1 cellular context compared by ENCODE assay signal in the genomic region with DNA sequence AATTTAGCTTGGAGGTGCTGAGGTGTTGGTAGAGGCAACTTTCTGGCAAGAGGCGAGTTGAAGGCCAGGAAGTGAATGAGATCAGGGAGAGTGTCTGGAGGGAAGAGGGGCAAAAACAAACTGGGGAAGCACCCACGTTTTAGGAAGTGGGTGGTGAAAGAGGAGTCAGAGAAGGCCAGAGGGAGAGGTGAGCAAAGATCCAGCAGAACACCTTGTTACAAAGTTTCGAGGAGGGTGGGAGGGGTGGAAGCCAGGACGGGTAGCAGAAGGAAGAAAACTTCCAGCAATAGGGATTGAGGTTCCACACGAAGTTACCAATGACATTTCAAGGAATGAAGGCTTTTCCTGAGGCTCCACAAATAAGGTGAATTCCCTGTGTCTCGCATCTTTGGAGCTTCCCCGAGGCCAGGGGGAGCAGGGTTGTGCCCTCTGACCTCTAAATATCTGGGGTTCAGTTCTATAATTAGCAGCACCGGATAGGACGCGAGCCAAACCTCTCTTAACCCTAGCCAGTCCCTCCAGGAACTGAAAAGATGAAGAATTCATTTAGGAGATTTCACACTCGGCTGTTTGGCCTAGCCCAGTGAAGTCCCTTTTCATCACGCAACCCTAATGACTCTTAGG.
TF ChIP-seq lines count a peak whose summit lies in the region.

No MANE protein-coding gene starts in this region.

TF ChIP-seq in K562, 482 proteins besides CTCF, POLR2A, EP300 and RAD21 (continued from another document):
- no peak for TF ChIP-seq MTA1 (IDR thresholded peaks at IDR 0.05; ENCODE audit: borderline replicate concordance)
- TF ChIP-seq BRCA1 (IDR thresholded peaks at IDR 0.05): no peak
- no peak for TF ChIP-seq BRCA1 (CRISPR knock-in tag; IDR thresholded peaks at IDR 0.05)
- no peak for TF ChIP-seq MTA3 (IDR thresholded peaks at IDR 0.05; ENCODE audit: borderline replicate concordance)
- TF ChIP-seq ZSCAN32 (CRISPR knock-in tag; IDR thresholded peaks at IDR 0.05): no peak
- TF ChIP-seq ZNF23 (CRISPR knock-in tag; IDR thresholded peaks at IDR 0.05): no peak
- TF ChIP-seq, protein P1, sequence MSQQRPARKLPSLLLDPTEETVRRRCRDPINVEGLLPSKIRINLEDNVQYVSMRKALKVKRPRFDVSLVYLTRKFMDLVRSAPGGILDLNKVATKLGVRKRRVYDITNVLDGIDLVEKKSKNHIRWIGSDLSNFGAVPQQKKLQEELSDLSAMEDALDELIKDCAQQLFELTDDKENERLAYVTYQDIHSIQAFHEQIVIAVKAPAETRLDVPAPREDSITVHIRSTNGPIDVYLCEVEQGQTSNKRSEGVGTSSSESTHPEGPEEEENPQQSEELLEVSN (IDR thresholded peaks at IDR 0.05; ENCODE audit: borderline replicate concordance in 1 of 2, extremely low read depth in 1 of 2, insufficient read depth in 1 of 2, insufficient read length in 1 of 2, low read depth in 1 of 2, low read length in 1 of 2, poor library complexity in 1 of 2, severe bottlenecking in 1 of 2): no peak
- TF ChIP-seq SMARCB1 (IDR thresholded peaks at IDR 0.05; ENCODE audit: insufficient read length, low read depth): no peak
- TF ChIP-seq KDM5B (IDR thresholded peaks at IDR 0.05; ENCODE audit: insufficient replicate concordance, low read depth, low read length): no peak
- no peak for TF ChIP-seq MYC (IDR thresholded peaks at IDR 0.05; ENCODE audit: low read depth, low read length)
- TF ChIP-seq MYC (CRISPR knock-in tag; IDR thresholded peaks at IDR 0.05; ENCODE audit: borderline replicate concordance, low read depth): 0 out of 2 replicates have a peak, but pooled peaks have one; percentile 29
- TF ChIP-seq, protein P2, sequence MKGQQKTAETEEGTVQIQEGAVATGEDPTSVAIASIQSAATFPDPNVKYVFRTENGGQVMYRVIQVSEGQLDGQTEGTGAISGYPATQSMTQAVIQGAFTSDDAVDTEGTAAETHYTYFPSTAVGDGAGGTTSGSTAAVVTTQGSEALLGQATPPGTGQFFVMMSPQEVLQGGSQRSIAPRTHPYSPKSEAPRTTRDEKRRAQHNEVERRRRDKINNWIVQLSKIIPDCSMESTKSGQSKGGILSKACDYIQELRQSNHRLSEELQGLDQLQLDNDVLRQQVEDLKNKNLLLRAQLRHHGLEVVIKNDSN (CRISPR knock-in tag; IDR thresholded peaks at IDR 0.05): no peak
- TF ChIP-seq ZNF253 (CRISPR knock-in tag; conservative IDR thresholded peaks at IDR 0.05): no peak
- TF ChIP-seq HCFC1 (IDR thresholded peaks at IDR 0.05; ENCODE audit: low read depth, low read length): no peak
- TF ChIP-seq, protein P3, sequence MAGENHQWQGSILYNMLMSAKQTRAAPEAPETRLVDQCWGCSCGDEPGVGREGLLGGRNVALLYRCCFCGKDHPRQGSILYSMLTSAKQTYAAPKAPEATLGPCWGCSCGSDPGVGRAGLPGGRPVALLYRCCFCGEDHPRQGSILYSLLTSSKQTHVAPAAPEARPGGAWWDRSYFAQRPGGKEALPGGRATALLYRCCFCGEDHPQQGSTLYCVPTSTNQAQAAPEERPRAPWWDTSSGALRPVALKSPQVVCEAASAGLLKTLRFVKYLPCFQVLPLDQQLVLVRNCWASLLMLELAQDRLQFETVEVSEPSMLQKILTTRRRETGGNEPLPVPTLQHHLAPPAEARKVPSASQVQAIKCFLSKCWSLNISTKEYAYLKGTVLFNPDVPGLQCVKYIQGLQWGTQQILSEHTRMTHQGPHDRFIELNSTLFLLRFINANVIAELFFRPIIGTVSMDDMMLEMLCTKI (IDR thresholded peaks at IDR 0.05; ENCODE audit: partially characterized antibody): no peak
- TF ChIP-seq, protein P4, sequence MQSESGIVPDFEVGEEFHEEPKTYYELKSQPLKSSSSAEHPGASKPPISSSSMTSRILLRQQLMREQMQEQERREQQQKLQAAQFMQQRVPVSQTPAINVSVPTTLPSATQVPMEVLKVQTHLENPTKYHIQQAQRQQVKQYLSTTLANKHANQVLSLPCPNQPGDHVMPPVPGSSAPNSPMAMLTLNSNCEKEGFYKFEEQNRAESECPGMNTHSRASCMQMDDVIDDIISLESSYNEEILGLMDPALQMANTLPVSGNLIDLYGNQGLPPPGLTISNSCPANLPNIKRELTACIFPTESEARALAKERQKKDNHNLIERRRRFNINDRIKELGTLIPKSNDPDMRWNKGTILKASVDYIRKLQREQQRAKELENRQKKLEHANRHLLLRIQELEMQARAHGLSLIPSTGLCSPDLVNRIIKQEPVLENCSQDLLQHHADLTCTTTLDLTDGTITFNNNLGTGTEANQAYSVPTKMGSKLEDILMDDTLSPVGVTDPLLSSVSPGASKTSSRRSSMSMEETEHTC (IDR thresholded peaks at IDR 0.05): no peak
- no peak for TF ChIP-seq CBFA2T3 (IDR thresholded peaks at IDR 0.05)
- TF ChIP-seq, protein P5, sequence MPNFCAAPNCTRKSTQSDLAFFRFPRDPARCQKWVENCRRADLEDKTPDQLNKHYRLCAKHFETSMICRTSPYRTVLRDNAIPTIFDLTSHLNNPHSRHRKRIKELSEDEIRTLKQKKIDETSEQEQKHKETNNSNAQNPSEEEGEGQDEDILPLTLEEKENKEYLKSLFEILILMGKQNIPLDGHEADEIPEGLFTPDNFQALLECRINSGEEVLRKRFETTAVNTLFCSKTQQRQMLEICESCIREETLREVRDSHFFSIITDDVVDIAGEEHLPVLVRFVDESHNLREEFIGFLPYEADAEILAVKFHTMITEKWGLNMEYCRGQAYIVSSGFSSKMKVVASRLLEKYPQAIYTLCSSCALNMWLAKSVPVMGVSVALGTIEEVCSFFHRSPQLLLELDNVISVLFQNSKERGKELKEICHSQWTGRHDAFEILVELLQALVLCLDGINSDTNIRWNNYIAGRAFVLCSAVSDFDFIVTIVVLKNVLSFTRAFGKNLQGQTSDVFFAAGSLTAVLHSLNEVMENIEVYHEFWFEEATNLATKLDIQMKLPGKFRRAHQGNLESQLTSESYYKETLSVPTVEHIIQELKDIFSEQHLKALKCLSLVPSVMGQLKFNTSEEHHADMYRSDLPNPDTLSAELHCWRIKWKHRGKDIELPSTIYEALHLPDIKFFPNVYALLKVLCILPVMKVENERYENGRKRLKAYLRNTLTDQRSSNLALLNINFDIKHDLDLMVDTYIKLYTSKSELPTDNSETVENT (CRISPR knock-in tag; IDR thresholded peaks at IDR 0.05): no peak
- no peak for TF ChIP-seq U2AF1 (optimal IDR thresholded peaks at IDR 0.05; ENCODE audit: low read depth, low read length)
- TF ChIP-seq EGR1 (conservative IDR thresholded peaks at IDR 0.05): peak; percentile 60
- TF ChIP-seq TRIM28 (IDR thresholded peaks at IDR 0.05): no peak
- no peak for TF ChIP-seq ETS2 (tag; IDR thresholded peaks at IDR 0.05; ENCODE audit: borderline replicate concordance, poor library complexity, severe bottlenecking)
- no peak for TF ChIP-seq KDM1A (IDR thresholded peaks at IDR 0.05)
- TF ChIP-seq PHF21A (IDR thresholded peaks at IDR 0.05; ENCODE audit: borderline replicate concordance, low read depth): no peak
- no peak for TF ChIP-seq KHSRP (IDR thresholded peaks at IDR 0.05)
- no peak for TF ChIP-seq ZNF347 (CRISPR knock-in tag; IDR thresholded peaks at IDR 0.05; ENCODE audit: low read depth)
- no peak for TF ChIP-seq MCM2 (IDR thresholded peaks at IDR 0.05; ENCODE audit: low read depth)
- no peak for TF ChIP-seq TSC22D4 (tag; IDR thresholded peaks at IDR 0.05)
- no peak for TF ChIP-seq CCAR2 (IDR thresholded peaks at IDR 0.05; ENCODE audit: low read depth, low read length)
- TF ChIP-seq, protein P6, sequence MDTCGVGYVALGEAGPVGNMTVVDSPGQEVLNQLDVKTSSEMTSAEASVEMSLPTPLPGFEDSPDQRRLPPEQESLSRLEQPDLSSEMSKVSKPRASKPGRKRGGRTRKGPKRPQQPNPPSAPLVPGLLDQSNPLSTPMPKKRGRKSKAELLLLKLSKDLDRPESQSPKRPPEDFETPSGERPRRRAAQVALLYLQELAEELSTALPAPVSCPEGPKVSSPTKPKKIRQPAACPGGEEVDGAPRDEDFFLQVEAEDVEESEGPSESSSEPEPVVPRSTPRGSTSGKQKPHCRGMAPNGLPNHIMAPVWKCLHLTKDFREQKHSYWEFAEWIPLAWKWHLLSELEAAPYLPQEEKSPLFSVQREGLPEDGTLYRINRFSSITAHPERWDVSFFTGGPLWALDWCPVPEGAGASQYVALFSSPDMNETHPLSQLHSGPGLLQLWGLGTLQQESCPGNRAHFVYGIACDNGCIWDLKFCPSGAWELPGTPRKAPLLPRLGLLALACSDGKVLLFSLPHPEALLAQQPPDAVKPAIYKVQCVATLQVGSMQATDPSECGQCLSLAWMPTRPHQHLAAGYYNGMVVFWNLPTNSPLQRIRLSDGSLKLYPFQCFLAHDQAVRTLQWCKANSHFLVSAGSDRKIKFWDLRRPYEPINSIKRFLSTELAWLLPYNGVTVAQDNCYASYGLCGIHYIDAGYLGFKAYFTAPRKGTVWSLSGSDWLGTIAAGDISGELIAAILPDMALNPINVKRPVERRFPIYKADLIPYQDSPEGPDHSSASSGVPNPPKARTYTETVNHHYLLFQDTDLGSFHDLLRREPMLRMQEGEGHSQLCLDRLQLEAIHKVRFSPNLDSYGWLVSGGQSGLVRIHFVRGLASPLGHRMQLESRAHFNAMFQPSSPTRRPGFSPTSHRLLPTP (IDR thresholded peaks at IDR 0.05; ENCODE audit: borderline replicate concordance, extremely low read depth, insufficient read length): no peak
- TF ChIP-seq, protein P7, sequence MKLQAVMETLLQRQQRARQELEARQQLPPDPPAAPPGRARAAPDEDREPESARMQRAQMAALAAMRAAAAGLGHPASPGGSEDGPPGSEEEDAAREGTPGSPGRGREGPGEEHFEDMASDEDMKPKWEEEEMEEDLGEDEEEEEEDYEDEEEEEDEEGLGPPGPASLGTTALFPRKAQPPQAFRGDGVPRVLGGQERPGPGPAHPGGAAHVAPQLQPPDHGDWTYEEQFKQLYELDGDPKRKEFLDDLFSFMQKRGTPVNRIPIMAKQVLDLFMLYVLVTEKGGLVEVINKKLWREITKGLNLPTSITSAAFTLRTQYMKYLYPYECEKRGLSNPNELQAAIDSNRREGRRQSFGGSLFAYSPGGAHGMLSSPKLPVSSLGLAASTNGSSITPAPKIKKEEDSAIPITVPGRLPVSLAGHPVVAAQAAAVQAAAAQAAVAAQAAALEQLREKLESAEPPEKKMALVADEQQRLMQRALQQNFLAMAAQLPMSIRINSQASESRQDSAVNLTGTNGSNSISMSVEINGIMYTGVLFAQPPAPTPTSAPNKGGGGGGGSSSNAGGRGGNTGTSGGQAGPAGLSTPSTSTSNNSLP (IDR thresholded peaks at IDR 0.05; ENCODE audit: borderline replicate concordance, low read depth, low read length): no peak
- TF ChIP-seq HNRNPLL (IDR thresholded peaks at IDR 0.05; ENCODE audit: low read depth, low read length, poor library complexity, severe bottlenecking): peak; percentile 12
- TF ChIP-seq POLR2G (IDR thresholded peaks at IDR 0.05; ENCODE audit: low read depth, low read length): no peak
- TF ChIP-seq CHD4 (IDR thresholded peaks at IDR 0.05; ENCODE audit: insufficient read depth, insufficient replicate concordance, low read depth, low read length, poor library complexity, severe bottlenecking): no peak
- TF ChIP-seq NR2C2 (CRISPR knock-in tag; IDR thresholded peaks at IDR 0.05): no peak
- TF ChIP-seq NR2C2 (tag; IDR thresholded peaks at IDR 0.05): peak; percentile 97
- no peak for TF ChIP-seq SMAD1 (IDR thresholded peaks at IDR 0.05; ENCODE audit: low read depth, low read length, partially characterized antibody)
- no peak; the same call in 1 of the 2 replicates for TF ChIP-seq ARID2 (IDR thresholded peaks at IDR 0.05)
- TF ChIP-seq PYGO2 (tag; IDR thresholded peaks at IDR 0.05): no peak
- peak; percentile 76; the same call in 1 of the 2 replicates for TF ChIP-seq PHB (CRISPR knock-in tag; IDR thresholded peaks at IDR 0.05)
- TF ChIP-seq TAF15 (IDR thresholded peaks at IDR 0.05; ENCODE audit: low read depth, low read length): no peak
- TF ChIP-seq, protein P8, sequence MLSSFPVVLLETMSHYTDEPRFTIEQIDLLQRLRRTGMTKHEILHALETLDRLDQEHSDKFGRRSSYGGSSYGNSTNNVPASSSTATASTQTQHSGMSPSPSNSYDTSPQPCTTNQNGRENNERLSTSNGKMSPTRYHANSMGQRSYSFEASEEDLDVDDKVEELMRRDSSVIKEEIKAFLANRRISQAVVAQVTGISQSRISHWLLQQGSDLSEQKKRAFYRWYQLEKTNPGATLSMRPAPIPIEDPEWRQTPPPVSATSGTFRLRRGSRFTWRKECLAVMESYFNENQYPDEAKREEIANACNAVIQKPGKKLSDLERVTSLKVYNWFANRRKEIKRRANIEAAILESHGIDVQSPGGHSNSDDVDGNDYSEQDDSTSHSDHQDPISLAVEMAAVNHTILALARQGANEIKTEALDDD (IDR thresholded peaks at IDR 0.05): no peak; the same call in 1 of the 2 replicates
- TF ChIP-seq CTBP1 (IDR thresholded peaks at IDR 0.05; ENCODE audit: borderline replicate concordance): 0 out of 2 replicates have a peak, but pooled peaks have one; percentile 61
- peak; percentile 73 for TF ChIP-seq DMBX1 (CRISPR knock-in tag; IDR thresholded peaks at IDR 0.05; ENCODE audit: borderline replicate concordance)
- no peak for TF ChIP-seq ZFP30 (CRISPR knock-in tag; IDR thresholded peaks at IDR 0.05; ENCODE audit: borderline replicate concordance)
- TF ChIP-seq XRCC5 (IDR thresholded peaks at IDR 0.05; ENCODE audit: low read depth, low read length): no peak
- TF ChIP-seq ZNF212 (CRISPR knock-in tag; IDR thresholded peaks at IDR 0.05): no peak
- no peak for TF ChIP-seq NUFIP1 (IDR thresholded peaks at IDR 0.05; ENCODE audit: partially characterized antibody)
- TF ChIP-seq ZNF384 (IDR thresholded peaks at IDR 0.05; ENCODE audit: low read depth, low read length): no peak
- TF ChIP-seq, protein P9, sequence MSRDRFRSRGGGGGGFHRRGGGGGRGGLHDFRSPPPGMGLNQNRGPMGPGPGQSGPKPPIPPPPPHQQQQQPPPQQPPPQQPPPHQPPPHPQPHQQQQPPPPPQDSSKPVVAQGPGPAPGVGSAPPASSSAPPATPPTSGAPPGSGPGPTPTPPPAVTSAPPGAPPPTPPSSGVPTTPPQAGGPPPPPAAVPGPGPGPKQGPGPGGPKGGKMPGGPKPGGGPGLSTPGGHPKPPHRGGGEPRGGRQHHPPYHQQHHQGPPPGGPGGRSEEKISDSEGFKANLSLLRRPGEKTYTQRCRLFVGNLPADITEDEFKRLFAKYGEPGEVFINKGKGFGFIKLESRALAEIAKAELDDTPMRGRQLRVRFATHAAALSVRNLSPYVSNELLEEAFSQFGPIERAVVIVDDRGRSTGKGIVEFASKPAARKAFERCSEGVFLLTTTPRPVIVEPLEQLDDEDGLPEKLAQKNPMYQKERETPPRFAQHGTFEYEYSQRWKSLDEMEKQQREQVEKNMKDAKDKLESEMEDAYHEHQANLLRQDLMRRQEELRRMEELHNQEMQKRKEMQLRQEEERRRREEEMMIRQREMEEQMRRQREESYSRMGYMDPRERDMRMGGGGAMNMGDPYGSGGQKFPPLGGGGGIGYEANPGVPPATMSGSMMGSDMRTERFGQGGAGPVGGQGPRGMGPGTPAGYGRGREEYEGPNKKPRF (IDR thresholded peaks at IDR 0.05; ENCODE audit: low read depth, low read length): no peak
